In the genomic region with DNA sequence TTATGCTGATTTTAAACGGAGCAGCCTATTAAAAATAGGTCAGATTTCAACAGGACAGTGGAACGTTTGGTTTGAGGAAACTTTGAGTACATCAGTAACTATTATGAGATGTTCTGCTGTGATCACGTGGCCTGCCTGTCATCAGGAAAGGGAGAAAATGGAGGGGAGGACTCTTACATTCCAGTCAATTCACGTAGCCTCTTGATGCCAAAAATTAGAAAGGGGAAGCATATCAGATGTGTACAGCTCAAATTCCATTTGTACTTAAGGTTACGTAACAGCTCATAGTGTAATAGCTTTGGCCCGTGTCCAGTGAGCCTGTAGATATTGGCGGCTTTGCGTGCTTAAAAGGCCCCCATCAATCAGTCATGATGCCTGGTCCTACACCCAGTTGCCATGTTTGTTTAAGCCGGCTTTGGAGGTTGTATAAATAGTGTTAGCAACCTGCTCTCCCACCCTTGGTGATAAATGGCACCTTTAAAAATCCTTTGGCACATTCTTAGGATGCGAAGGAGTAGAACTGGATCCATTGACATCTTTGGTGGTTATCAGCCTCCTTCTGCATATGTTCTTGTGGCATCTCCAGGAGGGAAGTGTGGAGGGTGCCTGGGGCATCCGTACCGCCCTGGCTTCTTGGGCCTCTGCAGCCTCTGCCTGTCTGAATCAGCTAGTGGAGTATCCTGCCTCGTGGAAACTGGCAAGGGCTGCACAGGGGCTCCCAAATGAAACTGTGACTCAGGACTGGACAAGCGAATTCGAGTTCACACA, we compare ENCODE assay signal across 8 cellular contexts.
A peak's percentile ranks its signal among the peaks of the same experiment; 100 is the strongest.
DNase-seq lines count a peak whose midpoint lies in the region; ATAC-seq, FAIRE-seq and TF ChIP-seq lines count a peak whose summit lies in the region.

No MANE protein-coding gene starts in this region.

- peaks cover 2 to 11% (median 4%) of the 10 kb centered on the region in 3 donors for H3K27me3 Mint-ChIP-seq in immature natural killer cell (ENCODE audit: low read depth in 3 of 3)

- H3K9me3 ChIP-seq in Panc1 (ENCODE audit: control insufficient read depth, insufficient read depth, low read depth, low read length) = no peaks in the 10 kb centered on the region

- BruUV-seq in Panc1 (replicated peaks; lab: Mats Ljungman, UMichigan) = no TSS peak

- H3K27me3 ChIP-seq in Panc1 (ENCODE audit: control insufficient read depth, insufficient read depth, low read length) = no peaks in the 10 kb centered on the region

- POLR2A ChIA-PET in Panc1 (lab: Charles Lee) = interaction anchor here (0.6 to 0.7 kb wide), 2 partner anchors 69 to 204 kb away, joined by 3 to 5 read pairs; no protein-coding TSS in a partner anchor

- in situ Hi-C loops in Panc1 (cut with HindIII; ENCODE audit: low pct_unique_long_range_greater_than_20kb, low sequenced_read_pairs) = no loop called here

- FAIRE-seq in HTR-8/SVneo (lab: Jason Lieb, UNC) = peak; percentile 97

- H3K36me3 Mint-ChIP-seq in immature natural killer cell = no peaks in the 10 kb centered on the region

- intact Hi-C loops in Panc1 (cut with micrococcal nuclease; ENCODE audit: unreplicated experiment) = no loop called here

- H3K9me3 Mint-ChIP-seq in immature natural killer cell = no peaks in the 10 kb centered on the region

- no peaks in the 10 kb centered on the region for H3K4me1 Mint-ChIP-seq in immature natural killer cell

- no peak; the same call in 1 of the 2 replicates for ATAC-seq in Panc1
- no peak for ATAC-seq in HG02852 (IDR thresholded peaks at IDR 0.05; ENCODE audit: unreplicated experiment)

- peak overlapping the region; percentile 26; the same call in 1 of the 2 replicates for H3K27ac ChIP-seq in Panc1 (ENCODE audit: low read length)

- H3K4me3 Mint-ChIP-seq in immature natural killer cell = no peak overlapping the region

- peaks cover 28% of the 10 kb centered on the region for H3K4me1 ChIP-seq in Panc1 (ENCODE audit: control insufficient read depth, insufficient read depth, low read length)

- CTCF ChIA-PET in Panc1 (lab: Charles Lee) = no interaction called here

- TF ChIP-seq CTCF in Panc1 (IDR thresholded peaks at IDR 0.05) = no peak

- no peaks in the 10 kb centered on the region for H3K36me3 ChIP-seq in Panc1 (ENCODE audit: control insufficient read depth, insufficient read depth, low read length)

- no peak overlapping the region for H3K27ac Mint-ChIP-seq in immature natural killer cell

- peak; percentile 81 for DNase-seq in HTR-8/SVneo (ENCODE audit: insufficient read length, low spot score)
- DNase-seq in Panc1 (ENCODE audit: low read depth, low spot score) = no peak
- peak; percentile 62 for DNase-seq in glomerular visceral epithelial cell (ENCODE audit: extremely low spot score)
- DNase-seq in stromal cell of bone marrow (ENCODE audit: low read depth) = peak; percentile 76
- DNase-seq in NK-92 (lab: John Stamatoyannopoulos, UW; ENCODE audit: unreplicated experiment) = no peak
- no peak for DNase-seq in NAMALWA (ENCODE audit: low spot score)
- DNase-seq in immature natural killer cell = no peak

- no peak overlapping the region for H3K4me3 ChIP-seq in Panc1 (ENCODE audit: low read depth in 2 of 2, low read length in 2 of 2)

Comparison
In these comparisons a context has a peak if more than half of its experiments do, and no peak if none do; other contexts are left out.
1. DNase-seq: peak in HTR-8/SVneo (single experiment), glomerular visceral epithelial cell (single experiment) and stromal cell of bone marrow (single experiment); none in Panc1 (single experiment), NK-92 (single experiment), NAMALWA (single experiment) and immature natural killer cell (0 of 3).